30 cellular contexts compared by ENCODE assay signal in the genomic region with DNA sequence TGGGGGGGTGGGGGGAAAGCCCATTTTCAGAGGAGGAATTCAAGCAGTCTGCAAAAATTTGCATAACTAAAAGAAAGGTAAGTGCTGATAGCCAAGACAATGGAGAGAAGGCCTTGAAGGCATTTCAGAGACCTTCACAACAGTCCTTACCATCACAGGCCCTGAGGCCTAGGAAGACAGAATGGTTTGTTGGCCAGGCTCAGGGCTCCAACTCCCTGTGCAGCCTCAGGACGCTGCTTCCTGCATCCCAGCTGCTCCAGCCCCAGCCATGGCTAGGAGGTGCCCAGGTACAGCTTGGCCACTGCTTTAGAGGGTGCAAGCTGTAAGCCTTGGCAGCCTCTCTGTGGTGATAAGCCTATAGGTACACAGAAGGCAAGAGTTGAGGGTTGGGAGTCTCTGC.
"Had no signal": no experiment of that assay in that cellular context is flagged by ENCODE, and none has a peak within 500 bp of the region (broad histone marks: within the 10 kb centered on the region; RNA-seq: fewer than 3 reads in every experiment).

No MANE protein-coding gene starts in this region.

- H3K27me3 Mint-ChIP-seq: activated naive CD4-positive, alpha-beta T cell treated with anti-CD3 and anti-CD28 coated beads, Interleukin-2, amount 10 ng/mL, durations not matched to agents 7 days and 5 days; activated naive CD8-positive, alpha-beta T cell treated with anti-CD3 and anti-CD28 coated beads, Interleukin-2, amount 10 ng/mL, durations not matched to agents 7 days and 5 days had no signal

- ATAC-seq: activated naive CD4-positive, alpha-beta T cell treated with anti-CD3 and anti-CD28 coated beads, Interleukin-2, amount 50 U/mL, for 72 hours; activated T-cell treated with anti-CD3 and anti-CD28 coated beads, Interleukin-2, amount 50 U/mL, for 72 hours; gastroesophageal sphincter had no signal

- H3K36me3 Mint-ChIP-seq: activated naive CD4-positive, alpha-beta T cell treated with anti-CD3 and anti-CD28 coated beads, Interleukin-2, amount 10 ng/mL, durations not matched to agents 7 days and 5 days; activated naive CD8-positive, alpha-beta T cell treated with anti-CD3 and anti-CD28 coated beads, Interleukin-2, amount 10 ng/mL, durations not matched to agents 7 days and 5 days; brain had no signal

- H3K27me3 ChIP-seq: ascending aorta, breast epithelium, cardiac muscle cell, colonic mucosa had no signal

- H3K4me1 Mint-ChIP-seq: activated CD4-positive, alpha-beta memory T cell treated with anti-CD3 and anti-CD28 coated beads, Interleukin-2, amount 10 ng/mL, durations not matched to agents 7 days and 5 days; activated CD4-positive, alpha-beta T cell treated with anti-CD3 and anti-CD28 coated beads, Interleukin-2, amount 10 ng/mL, durations not matched to agents 7 days and 5 days; activated naive CD4-positive, alpha-beta T cell treated with anti-CD3 and anti-CD28 coated beads, Interleukin-2, amount 10 ng/mL, durations not matched to agents 7 days and 5 days; activated naive CD8-positive, alpha-beta T cell treated with anti-CD3 and anti-CD28 coated beads, Interleukin-2, amount 10 ng/mL, durations not matched to agents 7 days and 5 days; brain had no signal

- H3K27ac Mint-ChIP-seq: activated CD4-positive, alpha-beta memory T cell treated with anti-CD3 and anti-CD28 coated beads, Interleukin-2, amount 10 ng/mL, durations not matched to agents 7 days and 5 days; activated CD4-positive, alpha-beta T cell treated with anti-CD3 and anti-CD28 coated beads, Interleukin-2, amount 10 ng/mL, durations not matched to agents 7 days and 5 days; activated naive CD4-positive, alpha-beta T cell treated with anti-CD3 and anti-CD28 coated beads, Interleukin-2, amount 10 ng/mL, durations not matched to agents 7 days and 5 days; activated naive CD4-positive, alpha-beta T cell treated with anti-CD3 and anti-CD28 coated beads, Interleukin-2, amount 50 U/mL, for 72 hours; activated naive CD8-positive, alpha-beta T cell treated with anti-CD3 and anti-CD28 coated beads, Interleukin-2, amount 10 ng/mL, durations not matched to agents 7 days and 5 days; activated T-cell treated with anti-CD3 and anti-CD28 coated beads, Interleukin-2, amount 50 U/mL, for 24 hours; activated T-cell treated with anti-CD3 and anti-CD28 coated beads, Interleukin-2, amount 50 U/mL, for 72 hours; brain; dendritic cell treated with granulocyte-macrophage colony-stimulating factor and Interleukin-4, amounts not matched to agents 40 ng/mL and 50 ng/mL, for 4 days had no signal

- H3K4me1 ChIP-seq: ascending aorta, breast epithelium, colonic mucosa, esophagus squamous epithelium, gastroesophageal sphincter had no signal

- DNase-seq: activated CD4-positive, alpha-beta memory T cell treated with anti-CD3 and anti-CD28 coated beads, Interleukin-2, amount 10 ng/mL, durations not matched to agents 7 days and 5 days; activated CD4-positive, alpha-beta T cell treated with anti-CD3 and anti-CD28 coated beads for 4 hours; activated CD4-positive, alpha-beta T cell treated with anti-CD3 and anti-CD28 coated beads, Interleukin-2, amount 10 ng/mL, durations not matched to agents 7 days and 5 days; activated CD4-positive, alpha-beta T cell treated with anti-CD3 and anti-CD28 coated beads, Interleukin-2, amount 50 U/mL, for 4 hours; activated CD4-positive, CD25-positive, alpha-beta regulatory T cell; activated CD4-positive, CD25-positive, alpha-beta regulatory T cell treated with anti-CD3 and anti-CD28 coated beads, Interleukin-2, amount 50 U/mL, for 72 hours; activated CD8-positive, alpha-beta memory T cell treated with anti-CD3 and anti-CD28 coated beads, Interleukin-2, amount 50 U/mL, for 48 hours; activated gamma-delta T cell; activated naive CD4-positive, alpha-beta T cell; activated naive CD4-positive, alpha-beta T cell treated with anti-CD3 and anti-CD28 coated beads, Interleukin-2, amount 10 ng/mL, durations not matched to agents 7 days and 5 days; activated naive CD8-positive, alpha-beta T cell treated with anti-CD3 and anti-CD28 coated beads, Interleukin-2, amount 10 ng/mL, durations not matched to agents 7 days and 5 days; activated T-cell treated with anti-CD3 and anti-CD28 coated beads for 4 hours; activated T-cell treated with anti-CD3 and anti-CD28 coated beads, Interleukin-2, amount 50 U/mL, for 24 hours; activated T-cell treated with anti-CD3 and anti-CD28 coated beads, Interleukin-2, amount 50 U/mL, for 72 hours; central memory CD4-positive, alpha-beta T cell; cerebellar nuclear complex; colonic mucosa; dorsolateral prefrontal cortex; effector memory CD4-positive, alpha-beta T cell; erythroblast; esophagus squamous epithelium; foreskin melanocyte; T-helper 2 cell had no signal

- H3K4me3 Mint-ChIP-seq: activated CD4-positive, alpha-beta memory T cell treated with anti-CD3 and anti-CD28 coated beads, Interleukin-2, amount 10 ng/mL, durations not matched to agents 7 days and 5 days; activated CD4-positive, alpha-beta T cell treated with anti-CD3 and anti-CD28 coated beads, Interleukin-2, amount 10 ng/mL, durations not matched to agents 7 days and 5 days; activated naive CD4-positive, alpha-beta T cell treated with anti-CD3 and anti-CD28 coated beads, Interleukin-2, amount 10 ng/mL, durations not matched to agents 7 days and 5 days; activated naive CD8-positive, alpha-beta T cell treated with anti-CD3 and anti-CD28 coated beads, Interleukin-2, amount 10 ng/mL, durations not matched to agents 7 days and 5 days; activated T-cell treated with anti-CD3 and anti-CD28 coated beads, Interleukin-2, amount 50 U/mL, for 24 hours; activated T-cell treated with anti-CD3 and anti-CD28 coated beads, Interleukin-2, amount 50 U/mL, for 72 hours; brain; dendritic cell treated with granulocyte-macrophage colony-stimulating factor and Interleukin-4, amounts not matched to agents 40 ng/mL and 50 ng/mL, for 4 days had no signal

- H3K4me3 ChIP-seq: ascending aorta, breast epithelium, cardiac muscle cell, colonic mucosa, dorsolateral prefrontal cortex, esophagus squamous epithelium, gastroesophageal sphincter had no signal

- H3K27ac ChIP-seq: ascending aorta, breast epithelium, cardiac muscle cell, colonic mucosa, dorsolateral prefrontal cortex, esophagus squamous epithelium, gastroesophageal sphincter had no signal

- H3K9me3 Mint-ChIP-seq: activated CD4-positive, alpha-beta T cell treated with anti-CD3 and anti-CD28 coated beads, Interleukin-2, amount 10 ng/mL, durations not matched to agents 7 days and 5 days had no signal

- H3K36me3 ChIP-seq: ascending aorta, breast epithelium, cardiac muscle cell, colonic mucosa, esophagus squamous epithelium, gastroesophageal sphincter had no signal
